ENCODE assay signal across 26 cellular contexts in the genomic region with DNA sequence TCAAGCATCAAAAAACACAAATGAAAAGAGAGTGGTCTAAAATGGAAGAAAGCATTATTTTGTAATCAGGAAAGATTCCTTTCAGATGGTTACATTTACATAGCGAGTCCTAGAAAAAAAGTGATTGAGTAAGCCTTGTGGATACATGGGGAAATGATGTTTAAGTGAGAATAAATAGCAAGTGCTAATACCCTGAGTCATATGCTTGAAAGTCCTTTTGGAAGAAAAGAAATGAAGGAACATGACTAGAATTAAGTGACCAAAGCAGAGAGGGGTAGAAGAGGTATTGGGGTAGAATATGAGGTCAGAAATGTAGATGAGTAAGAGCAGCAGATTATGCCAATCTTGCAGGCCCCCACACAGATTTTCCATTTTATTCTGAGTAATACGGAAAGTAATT.
DNase-seq lines count a peak whose midpoint lies in the region; FAIRE-seq and TF ChIP-seq lines count a peak whose summit lies in the region.
"Had no signal": no experiment of that assay in that cellular context is flagged by ENCODE, and none has a peak within 500 bp of the region (broad histone marks: within the 10 kb centered on the region; RNA-seq: fewer than 3 reads in every experiment).

No MANE protein-coding gene starts in this region.

- H4K20me1 ChIP-seq in astrocyte (ENCODE audit: insufficient read depth, low read length) = no peaks in the 10 kb centered on the region
- H4K20me1 ChIP-seq: BLaER1 treated with 17β-estradiol and CSF1 and Interleukin-3, amounts not matched to agents 10 nM and 100 nM had no signal

- CTCF ChIA-PET in activated CD4-positive, alpha-beta memory T cell treated with anti-CD3 and anti-CD28 coated beads for 36 hours (lab: Charles Lee) = no interaction called here

- H3K27me3 Mint-ChIP-seq in astrocyte (ENCODE audit: low read depth, unreplicated experiment) = no peaks in the 10 kb centered on the region
- no peaks in the 10 kb centered on the region for H3K27me3 Mint-ChIP-seq in activated CD4-positive, alpha-beta memory T cell treated with anti-CD3 and anti-CD28 coated beads for 36 hours
- H3K27me3 Mint-ChIP-seq: CD4-positive, alpha-beta T cell had no signal

- H3K27ac Mint-ChIP-seq in astrocyte (ENCODE audit: unreplicated experiment) = no peak overlapping the region
- no peak overlapping the region for H3K27ac Mint-ChIP-seq in activated CD4-positive, alpha-beta memory T cell treated with anti-CD3 and anti-CD28 coated beads for 36 hours
- H3K27ac Mint-ChIP-seq: CD4-positive, alpha-beta T cell had no signal

- no peak overlapping the region for H3K4me2 ChIP-seq in astrocyte (ENCODE audit: low read length)
- H3K4me2 ChIP-seq: A549; BLaER1 treated with 17β-estradiol and CSF1 and Interleukin-3, amounts not matched to agents 10 nM and 100 nM had no signal

- H3K27me3 ChIP-seq in astrocyte (ENCODE audit: insufficient read depth, low read length) = no peaks in the 10 kb centered on the region
- H3K27me3 ChIP-seq: BLaER1 treated with 17β-estradiol and CSF1 and Interleukin-3, amounts not matched to agents 10 nM and 100 nM; SJSA1 had no signal

- H3K9me3 ChIP-seq in astrocyte (ENCODE audit: insufficient read depth, low read depth, low read length) = no peaks in the 10 kb centered on the region
- H3K9me3 ChIP-seq: A549; BLaER1 treated with 17β-estradiol and CSF1 and Interleukin-3, amounts not matched to agents 10 nM and 100 nM had no signal

- no peak overlapping the region for H3K4me3 ChIP-seq in astrocyte (ENCODE audit: insufficient read depth, low read depth, low read length)
- H3K4me3 ChIP-seq: A549; BLaER1 treated with 17β-estradiol and CSF1 and Interleukin-3, amounts not matched to agents 10 nM and 100 nM; SJSA1 had no signal

- H3K27ac ChIP-seq in astrocyte (ENCODE audit: low read depth, low read length) (no peak overlapping the region), substantia nigra (ENCODE audit: low read depth, low read length, poor library complexity, severe bottlenecking) (no peak overlapping the region)
- H3K27ac ChIP-seq: A549; BLaER1 treated with 17β-estradiol and CSF1 and Interleukin-3, amounts not matched to agents 10 nM and 100 nM; SJSA1 had no signal

- H3K36me3 Mint-ChIP-seq in astrocyte (ENCODE audit: low read depth, unreplicated experiment) = no peaks in the 10 kb centered on the region
- H3K36me3 Mint-ChIP-seq in activated CD4-positive, alpha-beta memory T cell treated with anti-CD3 and anti-CD28 coated beads for 36 hours = no peaks in the 10 kb centered on the region

- intact Hi-C loops in activated CD4-positive, alpha-beta memory T cell treated with anti-CD3 and anti-CD28 coated beads for 36 hours (cut with micrococcal nuclease) = no loop called here

- no peak overlapping the region for H3K9ac ChIP-seq in astrocyte (ENCODE audit: low read length)
- H3K9ac ChIP-seq: BLaER1 treated with 17β-estradiol and CSF1 and Interleukin-3, amounts not matched to agents 10 nM and 100 nM had no signal

- H3K36me3 ChIP-seq in astrocyte (ENCODE audit: insufficient read depth, low read length) = no peaks in the 10 kb centered on the region
- H3K36me3 ChIP-seq: BLaER1 treated with 17β-estradiol and CSF1 and Interleukin-3, amounts not matched to agents 10 nM and 100 nM; SJSA1 had no signal

- DNase-seq in HS-5 (ENCODE audit: low read depth) (peak; percentile 15), astrocyte (ENCODE audit: low read depth) (peak; percentile 63), fibroblast of peridontal ligament (ENCODE audit: extremely low read depth) (peak; percentile 0), non-pigmented ciliary epithelial cell (ENCODE audit: low read depth) (peak; percentile 4), substantia nigra (lab: John Stamatoyannopoulos, UW) (no peak)
- DNase-seq in activated CD8-positive, alpha-beta memory T cell treated with anti-CD3 and anti-CD28 coated beads for 24 hours = no peak
- no peak for DNase-seq in activated CD4-positive, alpha-beta memory T cell treated with anti-CD3 and anti-CD28 coated beads for 36 hours
- no peak for DNase-seq in activated T-cell treated with anti-CD3 and anti-CD28 coated beads, Interleukin-2, amount 50 U/mL, for 48 hours
- DNase-seq: AML-193; CD4-positive, alpha-beta T cell; HCEC 1CT; Kasumi-1; MV-4-11; NCI-H1105; NCI-H1436 treated with DMSO at 0.1 percent for 48 hours; NCI-H1930; NCI-H2107; NCI-H446; NCI-H524 treated with DMSO at 0.1 percent for 48 hours; NCI-H774; Right ventricle myocardium superior had no signal

- H3K9me3 Mint-ChIP-seq in astrocyte (ENCODE audit: unreplicated experiment) = no peaks in the 10 kb centered on the region
- peaks cover 12% of the 10 kb centered on the region for H3K9me3 Mint-ChIP-seq in activated CD4-positive, alpha-beta memory T cell treated with anti-CD3 and anti-CD28 coated beads for 36 hours

- POLR2A ChIA-PET in activated CD4-positive, alpha-beta memory T cell treated with anti-CD3 and anti-CD28 coated beads for 36 hours (lab: Charles Lee) = no interaction called here

- H3K4me3 Mint-ChIP-seq in astrocyte (ENCODE audit: unreplicated experiment) = no peak overlapping the region
- H3K4me3 Mint-ChIP-seq in activated CD4-positive, alpha-beta memory T cell treated with anti-CD3 and anti-CD28 coated beads for 36 hours = no peak overlapping the region
- H3K4me3 Mint-ChIP-seq: CD4-positive, alpha-beta T cell had no signal

- no peak for TF ChIP-seq CTCF in astrocyte (IDR thresholded peaks at IDR 0.05; ENCODE audit: insufficient read depth, low read depth, low read length)

- FAIRE-seq in astrocyte (lab: Jason Lieb, UNC) = no peak
- FAIRE-seq: A549, D721Med, H1 had no signal

- H2AFZ ChIP-seq in astrocyte (ENCODE audit: low read depth, low read length) = no peak overlapping the region

- H3K79me2 ChIP-seq in astrocyte (ENCODE audit: insufficient read depth, low read length) = no peaks in the 10 kb centered on the region

- H3K4me1 ChIP-seq in astrocyte (ENCODE audit: insufficient read depth, low read length) = no peaks in the 10 kb centered on the region
- H3K4me1 ChIP-seq: A549; BLaER1 treated with 17β-estradiol and CSF1 and Interleukin-3, amounts not matched to agents 10 nM and 100 nM; SJSA1 had no signal

- H3K4me1 Mint-ChIP-seq in astrocyte (ENCODE audit: low read depth, unreplicated experiment) = peaks cover 4% of the 10 kb centered on the region
- H3K4me1 Mint-ChIP-seq in activated CD4-positive, alpha-beta memory T cell treated with anti-CD3 and anti-CD28 coated beads for 36 hours (ENCODE audit: low read depth) = no peaks in the 10 kb centered on the region

Comparison
In these comparisons a context has a peak if more than half of its experiments do, and no peak if none do; other contexts are left out.
1. DNase-seq: peak in HS-5 (single experiment), astrocyte (single experiment), fibroblast of peridontal ligament (single experiment) and non-pigmented ciliary epithelial cell (single experiment); none in activated CD8-positive, alpha-beta memory T cell treated with anti-CD3 and anti-CD28 coated beads for 24 hours (single experiment), substantia nigra (0 of 49), activated CD4-positive, alpha-beta memory T cell treated with anti-CD3 and anti-CD28 coated beads for 36 hours (single experiment) and activated T-cell treated with anti-CD3 and anti-CD28 coated beads, Interleukin-2, amount 50 U/mL, for 48 hours (0 of 2).